Comparison of ENCODE assay signal across 12 cellular contexts in genomic region chr19:46374526-46375475, GRCh38. TPM values are rescaled to one million over a fixed set of nuclear protein-coding genes. Genes with fewer than 3 reads are reported as not detected.
DNase-seq lines count a peak whose midpoint lies in the region; ATAC-seq, FAIRE-seq and TF ChIP-seq lines count a peak whose summit lies in the region.
"Had no signal": no experiment of that assay in that cellular context is flagged by ENCODE, and none has a peak within 500 bp of the region (broad histone marks: within the 10 kb centered on the region; RNA-seq: fewer than 3 reads in every experiment).

No MANE protein-coding gene starts in this region.

- H2BK15ac ChIP-seq in H1 (ENCODE audit: low read length) = no peak overlapping the region; the same call in 1 of the 2 replicates

- H3K27me3 Mint-ChIP-seq in neural progenitor cell (ENCODE audit: insufficient read depth, low read depth) = peaks cover 5% of the 10 kb centered on the region
- H3K27me3 Mint-ChIP-seq: activated CD4-positive, alpha-beta T cell treated with anti-CD3 and anti-CD28 coated beads for 36 hours had no signal

- H3K79me2 ChIP-seq in H1 (ENCODE audit: control insufficient read depth in 1 of 2, insufficient read depth in 2 of 2, low read length in 2 of 2) (peaks cover 0 to 35% of the 10 kb centered on the region in 2 experiments; a peak in 2 of 4 replicates), neural progenitor cell (ENCODE audit: low read depth) (peaks cover 55% of the 10 kb centered on the region)

- H3K27ac Mint-ChIP-seq in neural progenitor cell = no peak overlapping the region
- H3K27ac Mint-ChIP-seq: activated CD4-positive, alpha-beta T cell treated with anti-CD3 and anti-CD28 coated beads for 36 hours had no signal

- H4K91ac ChIP-seq in H1 (replicated peaks; ENCODE audit: insufficient read length, low read length) = peak overlapping the region; percentile 98

- TF ChIP-seq RAD21 in H1 (IDR thresholded peaks at IDR 0.05 in 1 of 2, conservative IDR thresholded peaks at IDR 0.05 in 1 of 2; ENCODE audit: low read depth in 2 of 2, low read length in 2 of 2) = no peak

- no peak overlapping the region for H3K4me3 Mint-ChIP-seq in neural progenitor cell
- H3K4me3 Mint-ChIP-seq: activated CD4-positive, alpha-beta T cell treated with anti-CD3 and anti-CD28 coated beads for 36 hours had no signal

- H3K23ac ChIP-seq in H1 (ENCODE audit: insufficient read length) = no peak overlapping the region

- H3K9me3 ChIP-seq in left ventricle myocardium inferior (replicated peaks) (no peaks in the 10 kb centered on the region), H1 (ENCODE audit: insufficient read depth in 2 of 2, low read depth in 1 of 2, low read length in 1 of 2) (no peaks in the 10 kb centered on the region), neural progenitor cell (ENCODE audit: low read depth) (no peaks in the 10 kb centered on the region), uterus (no peaks in the 10 kb centered on the region)

- POLR2A ChIA-PET in H1 (lab: Charles Lee; ENCODE audit: partially characterized antibody) = interaction anchor here (0.6 to 1.0 kb wide), 2 partner anchors 115 to 1898 kb away, joined by 3 read pairs; no protein-coding TSS in a partner anchor

- H4K20me1 ChIP-seq in H1 (replicated peaks in 1 of 2; ENCODE audit: control insufficient read depth in 1 of 2, insufficient read depth in 2 of 2, low read length in 2 of 2) (peaks cover 3 to 8% of the 10 kb centered on the region in 2 experiments), neural progenitor cell (ENCODE audit: low read depth) (peaks cover 34% of the 10 kb centered on the region)

- 0 out of 2 replicates have a peak overlapping the region, but pooled peaks have one; percentile 52 for H2BK12ac ChIP-seq in H1 (ENCODE audit: low read depth, low read length)

- H3K79me1 ChIP-seq in H1 (ENCODE audit: low read depth, low read length) = peaks cover 5% of the 10 kb centered on the region; the same call in 1 of the 2 replicates

- H3K36me3 ChIP-seq in left ventricle myocardium inferior = peaks cover 23% of the 10 kb centered on the region
- peaks cover 9 to 33% (median 24%) of the 10 kb centered on the region in 4 experiments for H3K36me3 ChIP-seq in H1 (ENCODE audit: control insufficient read depth in 2 of 4, insufficient read depth in 4 of 4, low read length in 3 of 4)
- H3K36me3 ChIP-seq in neural progenitor cell = peaks cover 6% of the 10 kb centered on the region
- H3K36me3 ChIP-seq in uterus = no peaks in the 10 kb centered on the region

- TF ChIP-seq POLR2A in H1 (IDR thresholded peaks at IDR 0.05; ENCODE audit: control extremely low read depth in 1 of 2, low read depth in 2 of 2, low read length in 2 of 2) (no peak), uterus (IDR thresholded peaks at IDR 0.05) (no peak)

- no peak overlapping the region; the same call in 1 of the 2 replicates for H2AK5ac ChIP-seq in H1 (ENCODE audit: low read depth, low read length)

- no peak for TF ChIP-seq EP300 in H1 (IDR thresholded peaks at IDR 0.05; ENCODE audit: borderline replicate concordance in 1 of 2, low read depth in 2 of 2, low read length in 2 of 2)

- DNase-seq in left ventricle myocardium inferior = no peak
- no peak for DNase-seq in Right ventricle myocardium superior
- no peak for DNase-seq in H1 (ENCODE audit: low read depth in 1 of 2, low spot score in 2 of 2)
- DNase-seq in neural progenitor cell (ENCODE audit: low spot score) = no peak
- no peak for DNase-seq in uterus
- DNase-seq in AG20443 (ENCODE audit: low spot score) = no peak
- DNase-seq: activated CD4-positive, alpha-beta T cell treated with anti-CD3 and anti-CD28 coated beads for 36 hours; effector memory CD4-positive, alpha-beta T cell; Kasumi-1 had no signal

- H4K5ac ChIP-seq in H1 (ENCODE audit: insufficient read length, low read depth, low read length) = no peak overlapping the region

- no peak overlapping the region for H3K14ac ChIP-seq in H1 (ENCODE audit: insufficient read length)

- H3K27ac ChIP-seq in left ventricle myocardium inferior (replicated peaks) = peak overlapping the region; percentile 74
- H3K27ac ChIP-seq in H1 (ENCODE audit: low read depth, low read length) = peak overlapping the region; percentile 84
- peak overlapping the region; percentile 90 for H3K27ac ChIP-seq in neural progenitor cell
- H3K27ac ChIP-seq in uterus = peak overlapping the region; percentile 40 to 64

- CTCF ChIA-PET in H1 (lab: Charles Lee; ENCODE audit: partially characterized antibody) = interaction anchor here (1.0 to 7.5 kb wide), 6 partner anchors 16 to 94 kb away, joined by 3 to 58 read pairs (median 8); partner anchors contain the start of gene PPP5C

- H3K4me2 ChIP-seq in H1 (ENCODE audit: insufficient read depth in 1 of 2, low read depth in 2 of 2, low read length in 2 of 2) (peak overlapping the region; percentile 59 to 73), neural progenitor cell (no peak overlapping the region)

- H3K4me3 ChIP-seq in left ventricle myocardium inferior (no peak overlapping the region), H1 (ENCODE audit: extremely low read depth in 1 of 4, insufficient read depth in 2 of 4, low read depth in 3 of 4, low read length in 4 of 4) (no peak overlapping the region; a peak in 1 of 8 replicates), neural progenitor cell (no peak overlapping the region), uterus (no peak overlapping the region)

- H4K8ac ChIP-seq in H1 (ENCODE audit: extremely low read depth, insufficient read depth, low read length) = peak overlapping the region; percentile 8; the same call in 1 of the 2 replicates

- no peaks in the 10 kb centered on the region for H3K27me3 ChIP-seq in left ventricle myocardium inferior (ENCODE audit: low read depth)
- H3K27me3 ChIP-seq in H1 (replicated peaks in 1 of 4; ENCODE audit: control insufficient read depth in 3 of 4, extremely low read depth in 1 of 4, insufficient read depth in 3 of 4, low read length in 3 of 4) = no peaks in the 10 kb centered on the region
- no peaks in the 10 kb centered on the region for H3K27me3 ChIP-seq in neural progenitor cell
- no peaks in the 10 kb centered on the region for H3K27me3 ChIP-seq in uterus

- no peak for FAIRE-seq in H1 (lab: Jason Lieb, UNC)

- intact Hi-C loops in left ventricle myocardium inferior (cut with micrococcal nuclease) = no loop called here
- intact Hi-C loops in Right ventricle myocardium superior (cut with DNase I) = no loop called here
- intact Hi-C loops in uterus (cut with DNase I; ENCODE audit: low total_unique reads) = no loop called here

- H3K9me3 Mint-ChIP-seq in neural progenitor cell = no peaks in the 10 kb centered on the region

- peak overlapping the region; percentile 45 for H2BK120ac ChIP-seq in H1 (replicated peaks; ENCODE audit: low read depth, low read length)

- no peak overlapping the region for H3K56ac ChIP-seq in H1 (replicated peaks; ENCODE audit: insufficient read length, low read depth, low read length)

- H3K36me3 Mint-ChIP-seq in neural progenitor cell = peaks cover 27% of the 10 kb centered on the region

- no peak overlapping the region for H2BK20ac ChIP-seq in H1 (ENCODE audit: low read length)

- WGBS in H1 (ENCODE audit: extremely low coverage in 1 of 2, insufficient coverage in 1 of 2, insufficient read length in 1 of 2, insufficient replicate concordance in 2 of 2, low coverage in 1 of 2, low lambda C conversion rate in 2 of 2, missing lambda C conversion rate in 1 of 2), 2 experiments = 86% methylated on average over 21 of the region's 21 CpGs; no CpG with 5 or more reads in 1 of the 2 experiments

- peaks cover 68% of the 10 kb centered on the region for H3K4me1 ChIP-seq in left ventricle myocardium inferior
- H3K4me1 ChIP-seq in H1 (replicated peaks in 1 of 4; ENCODE audit: control insufficient read depth in 3 of 4, insufficient read depth in 4 of 4, low read length in 3 of 4) = peaks cover 14 to 30% (median 21%) of the 10 kb centered on the region in 4 experiments
- peaks cover 20% of the 10 kb centered on the region for H3K4me1 ChIP-seq in neural progenitor cell
- H3K4me1 ChIP-seq in uterus = peaks cover 0 to 21% of the 10 kb centered on the region in 2 donors

- peaks cover 19% of the 10 kb centered on the region for H3F3A ChIP-seq in neural progenitor cell (ENCODE audit: low read depth)

- peak overlapping the region; percentile 98 for H2BK5ac ChIP-seq in H1 (ENCODE audit: low read depth, low read length)

- H2AFZ ChIP-seq in H1 (ENCODE audit: low read length) (no peak overlapping the region), neural progenitor cell (replicated peaks) (no peak overlapping the region)

- TF ChIP-seq CTCF in left ventricle myocardium inferior (IDR thresholded peaks at IDR 0.05; ENCODE audit: borderline replicate concordance) (no peak), H1 (IDR thresholded peaks at IDR 0.05; ENCODE audit: control extremely low read depth in 1 of 3, insufficient read depth in 1 of 3, low read depth in 1 of 3, low read length in 3 of 3) (no peak), neural progenitor cell (IDR thresholded peaks at IDR 0.05) (no peak), uterus (IDR thresholded peaks at IDR 0.05) (no peak)

- H3K18ac ChIP-seq in H1 (ENCODE audit: extremely low read depth, low read length) = peak overlapping the region; percentile 29; the same call in 1 of the 2 replicates

- no peaks in the 10 kb centered on the region for H3K23me2 ChIP-seq in H1 (ENCODE audit: low read depth, low read length)

- H3K4me1 Mint-ChIP-seq in neural progenitor cell = peaks cover 27% of the 10 kb centered on the region

- ATAC-seq in Right ventricle myocardium superior (ENCODE audit: poor library complexity) = no peak
- ATAC-seq in GM18868 (IDR thresholded peaks at IDR 0.05; ENCODE audit: unreplicated experiment) = no peak
- no peak for ATAC-seq in HG03442 (IDR thresholded peaks at IDR 0.05; ENCODE audit: unreplicated experiment)
- ATAC-seq: activated CD4-positive, alpha-beta T cell treated with anti-CD3 and anti-CD28 coated beads for 36 hours had no signal

- peak overlapping the region; percentile 13 for H3K4ac ChIP-seq in H1 (replicated peaks; ENCODE audit: insufficient read length, low read depth, low read length)

- H3K9ac ChIP-seq in H1 (replicated peaks in 1 of 4; ENCODE audit: extremely low read depth in 1 of 4, low read depth in 3 of 4, low read length in 3 of 4) = peak overlapping the region in 1 of 4 experiments; percentile 57; a peak in 1 of 7 replicates
- H3K9ac ChIP-seq in neural progenitor cell = no peak overlapping the region

RNA-seq across cellular contexts. Expression of gene PPP5C, which starts 27.9 kb away (rescaled TPM):
- 70.8 TPM for total RNA-seq in left ventricle myocardium inferior
- 69.5 TPM for total RNA-seq in Right ventricle myocardium superior
- total RNA-seq in H1 (2021; fragmentation: NEBNext Ultra II Directional; extraction: Animal tissue kit (Norgen Biotek cat#: 25700)) = 105 and 112 TPM in 2 replicates
- 156 and 199 TPM in 2 replicates for polyA plus RNA-seq in H1 (2011; rRNA removed)
- polyA plus RNA-seq in H1 (2011; cell fraction: cytosol; rRNA removed) = 191 TPM
- polyA plus RNA-seq in H1 (2011; cell fraction: nucleus; rRNA removed) = 304 TPM
- polyA plus RNA-seq in H1 (2012, experiment 1 of 2) = 103 to 125 TPM (median 114 TPM) in 4 replicates
- 82.0 TPM for polyA plus RNA-seq in H1 (2012, experiment 2 of 2)
- 75.4 TPM for polyA plus RNA-seq in H1 (2013, experiment 1 of 2)
- 69.8 TPM for polyA plus RNA-seq in H1 (2013, experiment 2 of 2)
- polyA minus RNA-seq in H1 (2011; rRNA and poly(A)+ RNA removed) = 133 and 161 TPM in 2 replicates
- 78.8 TPM for polyA minus RNA-seq in H1 (2011; cell fraction: cytosol; rRNA and poly(A)+ RNA removed)
- polyA minus RNA-seq in H1 (2011; cell fraction: nucleus; rRNA and poly(A)+ RNA removed) = 104 TPM
- 63.5 and 97.8 TPM in 2 replicates for total RNA-seq in neural progenitor cell (ENCODE audit: low replicate concordance)
- total RNA-seq in uterus = 10 to 100 TPM; 26.1 to 92.3 (median 62.5) TPM

RNA-seq across cellular contexts. Expression of gene CCDC8, which starts 38.6 kb away (rescaled TPM):
- total RNA-seq in left ventricle myocardium inferior (30.8 TPM), Right ventricle myocardium superior (28.1 TPM), neural progenitor cell (ENCODE audit: low replicate concordance) (2.8 and 14.1 TPM in 2 replicates), uterus (10 to 100 TPM in 2 of 4 donors, 1 to 10 TPM in 2; 7.2 to 89.1 (median 26.2) TPM)
- 13.6 and 15.1 TPM in 2 replicates for total RNA-seq in H1 (2021; fragmentation: NEBNext Ultra II Directional; extraction: Animal tissue kit (Norgen Biotek cat#: 25700))
- polyA plus RNA-seq in H1 (2011; rRNA removed) = 4.9 and 6.6 TPM in 2 replicates
- polyA plus RNA-seq in H1 (2011; cell fraction: cytosol; rRNA removed) = 8.6 TPM
- polyA plus RNA-seq in H1 (2011; cell fraction: nucleus; rRNA removed) = 6.5 TPM
- polyA plus RNA-seq in H1 (2012, experiment 1 of 2) = 10.7 to 12.2 TPM (median 11.4 TPM) in 4 replicates
- polyA plus RNA-seq in H1 (2012, experiment 2 of 2) = 6.5 TPM
- 9.0 TPM for polyA plus RNA-seq in H1 (2013, experiment 1 of 2)
- 9.5 TPM for polyA plus RNA-seq in H1 (2013, experiment 2 of 2)
- polyA minus RNA-seq in H1 (2011; rRNA and poly(A)+ RNA removed) = 5.4 and 5.9 TPM in 2 replicates
- 8.7 TPM for polyA minus RNA-seq in H1 (2011; cell fraction: cytosol; rRNA and poly(A)+ RNA removed)
- polyA minus RNA-seq in H1 (2011; cell fraction: nucleus; rRNA and poly(A)+ RNA removed) = 6.8 TPM
- total RNA-seq: activated CD4-positive, alpha-beta T cell treated with anti-CD3 and anti-CD28 coated beads for 36 hours had no signal

RNA-seq across cellular contexts. Expression of gene PNMA8C, which starts 53.9 kb away (rescaled TPM):
- total RNA-seq in left ventricle myocardium inferior (not detected), Right ventricle myocardium superior (not detected), neural progenitor cell (ENCODE audit: low replicate concordance) (0.58 and 0.74 TPM in 2 replicates), uterus (1 to 10 TPM in 1 of 4 donors, under 1 TPM in 2, not detected in 1; under 0.01 to 3.7 (median 0.73) TPM)
- 1.7 and 1.8 TPM in 2 replicates for total RNA-seq in H1 (2021; fragmentation: NEBNext Ultra II Directional; extraction: Animal tissue kit (Norgen Biotek cat#: 25700))
- 0.46 and 0.53 TPM in 2 replicates for polyA plus RNA-seq in H1 (2011; rRNA removed)
- polyA plus RNA-seq in H1 (2011; cell fraction: cytosol; rRNA removed) = 0.48 TPM
- 0.46 TPM for polyA plus RNA-seq in H1 (2011; cell fraction: nucleus; rRNA removed)
- polyA plus RNA-seq in H1 (2012, experiment 1 of 2) = 0.66 to 1.0 TPM (median 0.76 TPM) in 4 replicates
- polyA plus RNA-seq in H1 (2012, experiment 2 of 2) = 0.10 TPM
- 0.57 TPM for polyA plus RNA-seq in H1 (2013, experiment 1 of 2)
- 0.63 TPM for polyA plus RNA-seq in H1 (2013, experiment 2 of 2)
- 0.91 and 1.1 TPM in 2 replicates for polyA minus RNA-seq in H1 (2011; rRNA and poly(A)+ RNA removed)
- polyA minus RNA-seq in H1 (2011; cell fraction: cytosol; rRNA and poly(A)+ RNA removed) = 0.59 TPM
- polyA minus RNA-seq in H1 (2011; cell fraction: nucleus; rRNA and poly(A)+ RNA removed) = 0.50 TPM
- total RNA-seq: activated CD4-positive, alpha-beta T cell treated with anti-CD3 and anti-CD28 coated beads for 36 hours had no signal
- polyA plus RNA-seq: liver had no signal
